In the genomic region with DNA sequence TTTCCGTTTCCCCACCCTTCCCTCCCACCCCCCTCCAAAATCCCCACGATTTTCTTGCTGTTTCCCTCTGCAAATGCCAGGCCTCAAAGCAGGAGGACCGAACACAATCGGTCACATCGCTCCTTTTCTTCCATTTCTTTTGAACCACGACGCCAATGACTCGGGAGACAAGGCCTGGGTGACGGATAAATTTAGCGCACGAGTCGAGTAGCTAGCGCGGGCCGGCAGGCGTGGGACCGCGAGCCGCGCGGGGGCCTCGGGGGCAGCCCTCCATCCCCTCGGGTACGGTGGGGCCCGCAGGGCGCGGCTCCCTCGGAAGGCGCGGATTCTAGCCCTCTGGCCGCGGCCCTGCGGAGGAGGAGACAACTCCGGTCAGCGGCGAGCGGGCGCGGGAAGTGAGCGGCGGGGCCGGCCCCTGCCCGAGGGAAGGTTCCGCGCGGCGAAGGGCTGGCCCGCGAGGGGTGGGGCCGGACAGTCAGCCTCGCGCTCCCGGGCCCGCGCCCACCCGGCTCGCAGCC, we compare ENCODE assay signal across 8 cellular contexts. TPM values are rescaled to one million over a fixed set of nuclear protein-coding genes. Genes with fewer than 3 reads are reported as not detected.
DNase-seq lines count a peak whose midpoint lies in the region; ATAC-seq and TF ChIP-seq lines count a peak whose summit lies in the region.

No MANE protein-coding gene starts in this region.

- intact Hi-C loops in activated T-helper 2 cell treated with anti-CD3 and anti-CD28 coated beads, Interferon-gamma antibody, Interleukin-2, Interleukin-4, amounts not matched to agents 10 μg/mL and 5 μg/mL and 100 μg/mL, durations not matched to agents 14 hours and 24 hours and 36 hours (cut with micrococcal nuclease) = loop anchor here (2.0 to 10.0 kb wide), 3 partner anchors 20 to 306 kb away; partner anchors contain the start of genes DMC1 and TOMM22
- intact Hi-C loops in heart right ventricle (cut with DNase I) = loop anchor here in 1 of 10 donors (10.0 kb wide), 2 partner anchors 54 to 196 kb away; partner anchors contain the start of genes DDX17 and SUN2
- intact Hi-C loops in posterior vena cava (cut with DNase I) = no loop called here

- peaks cover 0 to 4% (median 0%) of the 10 kb centered on the region in 9 donors for H3K36me3 ChIP-seq in heart right ventricle

- H3K9me3 ChIP-seq in heart right ventricle = no peaks in the 10 kb centered on the region

- H3K4me3 Mint-ChIP-seq in activated T-helper 2 cell treated with anti-CD3 and anti-CD28 coated beads, Interferon-gamma antibody, Interleukin-2, Interleukin-4, amounts not matched to agents 10 μg/mL and 5 μg/mL and 100 μg/mL, durations not matched to agents 14 hours and 24 hours and 36 hours (ENCODE audit: low read depth) = peak overlapping the region; percentile 92

- H3K4me3 ChIP-seq in heart right ventricle = peak overlapping the region; percentile 53 to 96 (median 78)

- peaks cover 40% of the 10 kb centered on the region for H3K36me3 Mint-ChIP-seq in activated T-helper 2 cell treated with anti-CD3 and anti-CD28 coated beads, Interferon-gamma antibody, Interleukin-2, Interleukin-4, amounts not matched to agents 10 μg/mL and 5 μg/mL and 100 μg/mL, durations not matched to agents 14 hours and 24 hours and 36 hours (ENCODE audit: low read depth)

- H3K4me1 Mint-ChIP-seq in activated T-helper 2 cell treated with anti-CD3 and anti-CD28 coated beads, Interferon-gamma antibody, Interleukin-2, Interleukin-4, amounts not matched to agents 10 μg/mL and 5 μg/mL and 100 μg/mL, durations not matched to agents 14 hours and 24 hours and 36 hours (ENCODE audit: low read depth) = peaks cover 40% of the 10 kb centered on the region

- peaks cover 33 to 66% (median 57%) of the 10 kb centered on the region in 9 donors for H3K4me1 ChIP-seq in heart right ventricle

- no peaks in the 10 kb centered on the region for H3K9me3 Mint-ChIP-seq in activated T-helper 2 cell treated with anti-CD3 and anti-CD28 coated beads, Interferon-gamma antibody, Interleukin-2, Interleukin-4, amounts not matched to agents 10 μg/mL and 5 μg/mL and 100 μg/mL, durations not matched to agents 14 hours and 24 hours and 36 hours

- 0% methylated on average over 34 to 57 of the region's 57 CpGs for WGBS in heart right ventricle, 2 donors

- DNase-seq in NCI-H82 (lab: John Stamatoyannopoulos, UW) = peak; percentile 50
- no peak for DNase-seq in NCI-H82 treated with DMSO at 0.1 percent for 48 hours (lab: John Stamatoyannopoulos, UW; ENCODE audit: unreplicated experiment)
- DNase-seq in HT-29 (ENCODE audit: low spot score) = peak; percentile 38
- no peak for DNase-seq in activated T-helper 2 cell treated with anti-CD3 and anti-CD28 coated beads, Interferon-gamma antibody, Interleukin-2, Interleukin-4, amounts not matched to agents 10 μg/mL and 5 μg/mL and 100 μg/mL, durations not matched to agents 14 hours and 24 hours and 36 hours (ENCODE audit: low spot score)
- peak; percentile 72 to 78 for DNase-seq in heart right ventricle
- peak; percentile 93 for DNase-seq in posterior vena cava (ENCODE audit: low spot score)

- peak overlapping the region; percentile 94 for H3K27ac Mint-ChIP-seq in activated T-helper 2 cell treated with anti-CD3 and anti-CD28 coated beads, Interferon-gamma antibody, Interleukin-2, Interleukin-4, amounts not matched to agents 10 μg/mL and 5 μg/mL and 100 μg/mL, durations not matched to agents 14 hours and 24 hours and 36 hours

- H3K27me3 ChIP-seq in heart right ventricle = no peaks in the 10 kb centered on the region

- peak overlapping the region; percentile 94 to 99 (median 98) for H3K27ac ChIP-seq in heart right ventricle

- H3K27me3 Mint-ChIP-seq in activated T-helper 2 cell treated with anti-CD3 and anti-CD28 coated beads, Interferon-gamma antibody, Interleukin-2, Interleukin-4, amounts not matched to agents 10 μg/mL and 5 μg/mL and 100 μg/mL, durations not matched to agents 14 hours and 24 hours and 36 hours (ENCODE audit: low read depth) = no peaks in the 10 kb centered on the region

- TF ChIP-seq CTCF in heart right ventricle (IDR thresholded peaks at IDR 0.05) = no peak

- ATAC-seq in heart right ventricle = peak; percentile 5 to 46 (median 34)
- no peak for ATAC-seq in HG02678 (IDR thresholded peaks at IDR 0.05; ENCODE audit: unreplicated experiment)
- ATAC-seq in HG02642 (IDR thresholded peaks at IDR 0.05; ENCODE audit: poor library complexity, unreplicated experiment) = no peak

RNA-seq across cellular contexts. Expression of gene JOSD1, which starts 0.4 kb away (rescaled TPM):
- total RNA-seq in HT-29 (2014; rRNA removed; shearing (Covaris generic)) = 60.5 and 79.2 TPM in 2 replicates
- 101 and 105 TPM in 2 replicates for total RNA-seq in activated T-helper 2 cell treated with anti-CD3 and anti-CD28 coated beads, Interferon-gamma antibody, Interleukin-2, Interleukin-4, amounts not matched to agents 10 μg/mL and 5 μg/mL and 100 μg/mL, durations not matched to agents 14 hours and 24 hours and 36 hours
- total RNA-seq in heart right ventricle = 10 to 100 TPM; 13.7 to 37.3 (median 21.8) TPM
- 10 to 100 TPM in 1 of 2 donors, 1 to 10 TPM in 1; 9.6 to 24.2 TPM for polyA plus RNA-seq in heart right ventricle
- total RNA-seq in posterior vena cava = 10 to 100 TPM; 45.0 to 48.3 TPM

RNA-seq across cellular contexts. Expression of gene GTPBP1, which starts 5.4 kb away (rescaled TPM):
- total RNA-seq in HT-29 (2014; rRNA removed; shearing (Covaris generic)) = 53.8 and 54.9 TPM in 2 replicates
- total RNA-seq in activated T-helper 2 cell treated with anti-CD3 and anti-CD28 coated beads, Interferon-gamma antibody, Interleukin-2, Interleukin-4, amounts not matched to agents 10 μg/mL and 5 μg/mL and 100 μg/mL, durations not matched to agents 14 hours and 24 hours and 36 hours = 101 and 106 TPM in 2 replicates
- total RNA-seq in heart right ventricle (10 to 100 TPM; 23.0 to 53.2 (median 34.2) TPM), posterior vena cava (10 to 100 TPM; 29.8 to 34.3 TPM)
- polyA plus RNA-seq in heart right ventricle = 10 to 100 TPM; 13.5 to 18.4 TPM

RNA-seq across cellular contexts. Expression of gene TOMM22, which starts 18.6 kb away (rescaled TPM):
- total RNA-seq in HT-29 (2014; rRNA removed; shearing (Covaris generic)) = 46.4 and 46.5 TPM in 2 replicates
- 128 and 138 TPM in 2 replicates for total RNA-seq in activated T-helper 2 cell treated with anti-CD3 and anti-CD28 coated beads, Interferon-gamma antibody, Interleukin-2, Interleukin-4, amounts not matched to agents 10 μg/mL and 5 μg/mL and 100 μg/mL, durations not matched to agents 14 hours and 24 hours and 36 hours
- total RNA-seq in heart right ventricle = 10 to 100 TPM; 55.7 to 86.2 (median 72.2) TPM
- 10 to 100 TPM; 23.0 to 40.7 TPM for polyA plus RNA-seq in heart right ventricle
- 10 to 100 TPM; 40.7 to 42.8 TPM for total RNA-seq in posterior vena cava

RNA-seq across cellular contexts. Expression of gene CBY1, which starts 43.9 kb away (rescaled TPM):
- total RNA-seq in HT-29 (2014; rRNA removed; shearing (Covaris generic)) = 7.3 and 10.5 TPM in 2 replicates
- 10.3 and 11.2 TPM in 2 replicates for total RNA-seq in activated T-helper 2 cell treated with anti-CD3 and anti-CD28 coated beads, Interferon-gamma antibody, Interleukin-2, Interleukin-4, amounts not matched to agents 10 μg/mL and 5 μg/mL and 100 μg/mL, durations not matched to agents 14 hours and 24 hours and 36 hours
- total RNA-seq in heart right ventricle (10 to 100 TPM; 33.8 to 51.0 (median 40.5) TPM), posterior vena cava (10 to 100 TPM; 22.3 to 25.2 TPM)
- polyA plus RNA-seq in heart right ventricle = 10 to 100 TPM; 41.6 to 74.7 TPM

RNA-seq across cellular contexts. Expression of gene FAM227A, which starts 44.1 kb away (rescaled TPM):
- total RNA-seq in HT-29 (2014; rRNA removed; shearing (Covaris generic)) = 1.5 and 2.7 TPM in 2 replicates
- 0.05 and 0.28 TPM in 2 replicates for total RNA-seq in activated T-helper 2 cell treated with anti-CD3 and anti-CD28 coated beads, Interferon-gamma antibody, Interleukin-2, Interleukin-4, amounts not matched to agents 10 μg/mL and 5 μg/mL and 100 μg/mL, durations not matched to agents 14 hours and 24 hours and 36 hours
- total RNA-seq in heart right ventricle = under 1 TPM; 0.11 to 0.97 (median 0.46) TPM
- polyA plus RNA-seq in heart right ventricle = under 1 TPM; 0.19 to 0.66 TPM
- under 1 TPM; 0.43 to 0.83 TPM for total RNA-seq in posterior vena cava

Comparison
In these comparisons a context has a peak if more than half of its experiments do, and no peak if none do; other contexts are left out.
1. DNase-seq: peak in NCI-H82 (single experiment), HT-29 (single experiment), heart right ventricle (2 of 2) and posterior vena cava (single experiment); none in NCI-H82 treated with DMSO at 0.1 percent for 48 hours (single experiment) and activated T-helper 2 cell treated with anti-CD3 and anti-CD28 coated beads, Interferon-gamma antibody, Interleukin-2, Interleukin-4, amounts not matched to agents 10 μg/mL and 5 μg/mL and 100 μg/mL, durations not matched to agents 14 hours and 24 hours and 36 hours (single experiment).
2. ATAC-seq: peak in heart right ventricle (8 of 8); none in HG02678 (single experiment) and HG02642 (single experiment).